In genomic region chrX:13007519-13008188, GRCh38 we compare ENCODE assay signal across 1 cellular context.
TF ChIP-seq lines count a peak whose summit lies in the region.

No MANE protein-coding gene starts in this region.

TF ChIP-seq in GM12878, 131 proteins besides CTCF, POLR2A, EP300 and RAD21:
- 0 out of 2 replicates have a peak, but pooled peaks have one; percentile 0 for TF ChIP-seq MLLT1 (IDR thresholded peaks at IDR 0.05)
- peak; percentile 14; the same call in 1 of the 2 replicates for TF ChIP-seq BCL11A (IDR thresholded peaks at IDR 0.05; ENCODE audit: low read depth, low read length)
- TF ChIP-seq POLR2AphosphoS5 (IDR thresholded peaks at IDR 0.05; ENCODE audit: low read length) = 0 out of 2 replicates have a peak, but pooled peaks have one; percentile 54
- TF ChIP-seq CBFB (IDR thresholded peaks at IDR 0.05; ENCODE audit: low read depth) = no peak
- TF ChIP-seq IKZF1 (conservative IDR thresholded peaks at IDR 0.05) = no peak
